ENCODE assay signal across 1 cellular context in the genomic region with DNA sequence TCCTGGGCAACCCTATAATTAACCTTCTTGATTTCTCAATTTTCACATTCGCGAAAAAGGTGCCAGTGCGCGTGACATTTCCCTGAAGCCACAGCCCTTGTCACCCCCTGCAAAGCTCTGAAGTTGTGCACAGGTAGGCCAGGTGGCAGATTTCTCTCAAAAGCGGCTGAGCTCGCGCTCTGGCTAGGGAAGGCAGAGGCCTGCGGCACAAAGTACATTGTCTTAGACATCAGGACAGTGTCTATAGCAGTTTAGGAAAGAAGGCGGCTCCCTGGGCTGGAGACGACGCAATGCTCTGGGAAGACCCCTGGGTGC.
TF ChIP-seq lines count a peak whose summit lies in the region.

No MANE protein-coding gene starts in this region.

TF ChIP-seq in IMR-90, 13 proteins besides CTCF, POLR2A, EP300 and RAD21 (continued from another document):
- TF ChIP-seq MXI1 (IDR thresholded peaks at IDR 0.05; ENCODE audit: borderline replicate concordance, low read depth, low read length) (no peak), RFX5 (IDR thresholded peaks at IDR 0.05; ENCODE audit: low read depth, low read length) (no peak), MAFK (IDR thresholded peaks at IDR 0.05; ENCODE audit: low read depth, low read length) (no peak), CEBPB (IDR thresholded peaks at IDR 0.05; ENCODE audit: low read depth, low read length) (no peak), FOS (IDR thresholded peaks at IDR 0.05; ENCODE audit: low read depth, low read length) (no peak), CHD1 (IDR thresholded peaks at IDR 0.05; ENCODE audit: low read depth, low read length) (no peak), NFE2L2 (IDR thresholded peaks at IDR 0.05; ENCODE audit: low read depth, low read length) (no peak), SMC3 (IDR thresholded peaks at IDR 0.05; ENCODE audit: low read depth, low read length) (no peak)
- TF ChIP-seq, protein P1, sequence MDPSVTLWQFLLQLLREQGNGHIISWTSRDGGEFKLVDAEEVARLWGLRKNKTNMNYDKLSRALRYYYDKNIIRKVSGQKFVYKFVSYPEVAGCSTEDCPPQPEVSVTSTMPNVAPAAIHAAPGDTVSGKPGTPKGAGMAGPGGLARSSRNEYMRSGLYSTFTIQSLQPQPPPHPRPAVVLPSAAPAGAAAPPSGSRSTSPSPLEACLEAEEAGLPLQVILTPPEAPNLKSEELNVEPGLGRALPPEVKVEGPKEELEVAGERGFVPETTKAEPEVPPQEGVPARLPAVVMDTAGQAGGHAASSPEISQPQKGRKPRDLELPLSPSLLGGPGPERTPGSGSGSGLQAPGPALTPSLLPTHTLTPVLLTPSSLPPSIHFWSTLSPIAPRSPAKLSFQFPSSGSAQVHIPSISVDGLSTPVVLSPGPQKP (IDR thresholded peaks at IDR 0.05; ENCODE audit: borderline replicate concordance, low read depth, low read length): no peak
- TF ChIP-seq, protein P2, sequence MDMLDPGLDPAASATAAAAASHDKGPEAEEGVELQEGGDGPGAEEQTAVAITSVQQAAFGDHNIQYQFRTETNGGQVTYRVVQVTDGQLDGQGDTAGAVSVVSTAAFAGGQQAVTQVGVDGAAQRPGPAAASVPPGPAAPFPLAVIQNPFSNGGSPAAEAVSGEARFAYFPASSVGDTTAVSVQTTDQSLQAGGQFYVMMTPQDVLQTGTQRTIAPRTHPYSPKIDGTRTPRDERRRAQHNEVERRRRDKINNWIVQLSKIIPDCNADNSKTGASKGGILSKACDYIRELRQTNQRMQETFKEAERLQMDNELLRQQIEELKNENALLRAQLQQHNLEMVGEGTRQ (IDR thresholded peaks at IDR 0.05; ENCODE audit: low read depth, low read length): no peak
